8 cellular contexts compared by ENCODE assay signal in genomic region chr5:142995621-142996020, GRCh38.
DNase-seq lines count a peak whose midpoint lies in the region; ATAC-seq, FAIRE-seq and TF ChIP-seq lines count a peak whose summit lies in the region.
"Not testable (repeated sequence)": the region's sequence is repeated elsewhere in the genome, so short reads cannot be mapped to it uniquely, and the experiment has no call there.

No MANE protein-coding gene starts in this region.

- in situ Hi-C loops in K562 (cut with MboI), result loop anchor here (10.0 kb wide), 1 partner anchor 839 kb away; no protein-coding TSS in a partner anchor

- not testable (repeated sequence) for H3K27ac ChIP-seq in CD8-positive, alpha-beta memory T cell (ENCODE audit: low read depth, low read length); K562 (ENCODE audit: extremely low read depth, low read depth, low read length)
- peak overlapping the region; percentile 29 for H3K27ac ChIP-seq in neutrophil

- H3K27me3 Mint-ChIP-seq in CD14-positive monocyte (ENCODE audit: low read depth in 3 of 3); CD8-positive, alpha-beta memory T cell; T-helper 1 cell treated with Interleukin-12 subunit alpha and Interleukin-12 subunit beta and Interleukin-4 antibody, amounts not matched to agents 30 μg/mL and 1 μg/mL, for 36 hours (ENCODE audit: low read depth); activated CD8-positive, alpha-beta T cell treated with anti-CD3 and anti-CD28 coated beads, Interleukin-2, amount 10 ng/mL, durations not matched to agents 7 days and 5 days (ENCODE audit: low read depth); activated naive CD4-positive, alpha-beta T cell treated with anti-CD3 and anti-CD28 coated beads, Interleukin-2, amount 50 U/mL, for 24 hours: not testable (repeated sequence)
- peaks cover 11 to 27% (median 12%) of the 10 kb centered on the region in 3 donors for H3K27me3 Mint-ChIP-seq in immature natural killer cell (ENCODE audit: low read depth in 3 of 3)

- not testable (repeated sequence) for H3K9ac ChIP-seq in K562 (ENCODE audit: insufficient read depth in 1 of 2, low read depth in 2 of 2, low read length in 2 of 2)

- H3K4me3 Mint-ChIP-seq in CD14-positive monocyte; T-helper 1 cell treated with Interleukin-12 subunit alpha and Interleukin-12 subunit beta and Interleukin-4 antibody, amounts not matched to agents 30 μg/mL and 1 μg/mL, for 36 hours; activated CD8-positive, alpha-beta T cell treated with anti-CD3 and anti-CD28 coated beads, Interleukin-2, amount 10 ng/mL, durations not matched to agents 7 days and 5 days; activated naive CD4-positive, alpha-beta T cell treated with anti-CD3 and anti-CD28 coated beads, Interleukin-2, amount 50 U/mL, for 24 hours: not testable (repeated sequence)
- peak overlapping the region in 6 of 7 donors; percentile 20 to 74 (median 50) for H3K4me3 Mint-ChIP-seq in CD8-positive, alpha-beta memory T cell
- H3K4me3 Mint-ChIP-seq in immature natural killer cell, result peak overlapping the region; percentile 72 to 89 (median 79)

- CTCF ChIA-PET in CD8-positive, alpha-beta memory T cell (lab: Charles Lee), result interaction anchor here (1.6 to 1.9 kb wide), 2 partner anchors 14 to 408 kb away, joined by 3 to 5 read pairs; partner anchors contain the start of gene NR3C1
- CTCF ChIA-PET in activated CD8-positive, alpha-beta T cell treated with anti-CD3 and anti-CD28 coated beads, Interleukin-2, amount 10 ng/mL, durations not matched to agents 7 days and 5 days (lab: Charles Lee); K562 (lab: Yijun Ruan, JAX; ENCODE audit: low intra/inter-chr PET ratio): not testable (repeated sequence)

- intact Hi-C loops in CD14-positive monocyte (cut with micrococcal nuclease); K562 (cut with micrococcal nuclease): not testable (repeated sequence)

- peaks cover 39 to 57% of the 10 kb centered on the region in 2 donors for H3K36me3 Mint-ChIP-seq in CD14-positive monocyte
- peaks cover 14 to 31% (median 16%) of the 10 kb centered on the region in 3 donors for H3K36me3 Mint-ChIP-seq in CD8-positive, alpha-beta memory T cell
- H3K36me3 Mint-ChIP-seq in T-helper 1 cell treated with Interleukin-12 subunit alpha and Interleukin-12 subunit beta and Interleukin-4 antibody, amounts not matched to agents 30 μg/mL and 1 μg/mL, for 36 hours (ENCODE audit: low read depth), result peaks cover 36% of the 10 kb centered on the region
- H3K36me3 Mint-ChIP-seq in activated CD8-positive, alpha-beta T cell treated with anti-CD3 and anti-CD28 coated beads, Interleukin-2, amount 10 ng/mL, durations not matched to agents 7 days and 5 days (ENCODE audit: low read depth), result peaks cover 48% of the 10 kb centered on the region
- peaks cover 16% of the 10 kb centered on the region for H3K36me3 Mint-ChIP-seq in activated naive CD4-positive, alpha-beta T cell treated with anti-CD3 and anti-CD28 coated beads, Interleukin-2, amount 50 U/mL, for 24 hours
- peaks cover 0 to 22% (median 16%) of the 10 kb centered on the region in 3 donors for H3K36me3 Mint-ChIP-seq in immature natural killer cell

- POLR2A ChIA-PET in CD8-positive, alpha-beta memory T cell (lab: Charles Lee), result interaction anchor here (1.5 kb wide), 1 partner anchor 20 kb away, joined by 4 read pairs; no protein-coding TSS in a partner anchor
- POLR2A ChIA-PET in activated CD8-positive, alpha-beta T cell treated with anti-CD3 and anti-CD28 coated beads, Interleukin-2, amount 10 ng/mL, durations not matched to agents 7 days and 5 days (lab: Charles Lee); K562 (lab: Yijun Ruan, JAX): not testable (repeated sequence)

- not testable (repeated sequence) for H3K9me3 Mint-ChIP-seq in CD14-positive monocyte; activated CD8-positive, alpha-beta T cell treated with anti-CD3 and anti-CD28 coated beads, Interleukin-2, amount 10 ng/mL, durations not matched to agents 7 days and 5 days (ENCODE audit: insufficient read depth); activated naive CD4-positive, alpha-beta T cell treated with anti-CD3 and anti-CD28 coated beads, Interleukin-2, amount 50 U/mL, for 24 hours; immature natural killer cell
- peaks cover 0 to 14% (median 3%) of the 10 kb centered on the region in 5 donors for H3K9me3 Mint-ChIP-seq in CD8-positive, alpha-beta memory T cell
- H3K9me3 Mint-ChIP-seq in T-helper 1 cell treated with Interleukin-12 subunit alpha and Interleukin-12 subunit beta and Interleukin-4 antibody, amounts not matched to agents 30 μg/mL and 1 μg/mL, for 36 hours, result peaks cover 29% of the 10 kb centered on the region

- not testable (repeated sequence) for H3K4me2 ChIP-seq in K562 (ENCODE audit: insufficient read depth, low read length)

- TF ChIP-seq CTCF in CD14-positive monocyte (IDR thresholded peaks at IDR 0.05); K562 (IDR thresholded peaks at IDR 0.05 in 2 of 3, conservative IDR thresholded peaks at IDR 0.05 in 1 of 3; ENCODE audit: insufficient read depth in 2 of 3, low read depth in 1 of 3, low read length in 3 of 3); neutrophil (IDR thresholded peaks at IDR 0.05): not testable (repeated sequence)

- not testable (repeated sequence) for H3K36me3 ChIP-seq in CD8-positive, alpha-beta memory T cell (ENCODE audit: insufficient read depth, low read length); K562 (ENCODE audit: control insufficient read depth, insufficient read depth, low read length); neutrophil

- ATAC-seq in activated CD8-positive, alpha-beta T cell treated with anti-CD3 and anti-CD28 coated beads, Interleukin-2, amount 10 ng/mL, durations not matched to agents 7 days and 5 days; K562: not testable (repeated sequence)

- H3K4me1 ChIP-seq in CD8-positive, alpha-beta memory T cell (ENCODE audit: insufficient read depth, low read length), result peaks cover 32% of the 10 kb centered on the region
- H3K4me1 ChIP-seq in K562 (replicated peaks in 1 of 2; ENCODE audit: control insufficient read depth in 2 of 2, insufficient read depth in 2 of 2, low read length in 2 of 2), result not testable (repeated sequence)
- H3K4me1 ChIP-seq in neutrophil (ENCODE audit: control insufficient read depth in 1 of 2, insufficient read depth in 1 of 2, low read depth in 1 of 2, low read length in 1 of 2), result peaks cover 16 to 48% of the 10 kb centered on the region in 2 experiments

- H3K27me3 ChIP-seq in CD8-positive, alpha-beta memory T cell (ENCODE audit: insufficient read depth, low read length, poor library complexity, severe bottlenecking); K562 (ENCODE audit: control insufficient read depth in 2 of 2, insufficient read depth in 2 of 2, low read length in 2 of 2); neutrophil: not testable (repeated sequence)

- not testable (repeated sequence) for DNase-seq in CD14-positive monocyte (ENCODE audit: low spot score); CD8-positive, alpha-beta memory T cell; activated CD8-positive, alpha-beta T cell treated with anti-CD3 and anti-CD28 coated beads, Interleukin-2, amount 10 ng/mL, durations not matched to agents 7 days and 5 days; K562 (ENCODE audit: extremely low read depth in 1 of 4, low spot score in 3 of 4); immature natural killer cell

- H3K9me3 ChIP-seq in CD8-positive, alpha-beta memory T cell (ENCODE audit: low read length); K562 (replicated peaks; ENCODE audit: control insufficient read depth, insufficient read depth, low read depth, low read length); neutrophil: not testable (repeated sequence)

- H3K9me1 ChIP-seq in K562 (ENCODE audit: control insufficient read depth, insufficient read depth, low read length), result not testable (repeated sequence)

- not testable (repeated sequence) for H4K20me1 ChIP-seq in K562 (replicated peaks; ENCODE audit: control insufficient read depth, insufficient read depth, low read length)

- H3K27ac Mint-ChIP-seq in CD14-positive monocyte (peak overlapping the region in 4 of 7 donors; percentile 69 to 96 (median 88)), immature natural killer cell (peak overlapping the region; percentile 94 to 100 (median 99))
- H3K27ac Mint-ChIP-seq in CD8-positive, alpha-beta memory T cell, result peak overlapping the region; percentile 44 to 98 (median 96)
- H3K27ac Mint-ChIP-seq in T-helper 1 cell treated with Interleukin-12 subunit alpha and Interleukin-12 subunit beta and Interleukin-4 antibody, amounts not matched to agents 30 μg/mL and 1 μg/mL, for 36 hours, result peak overlapping the region; percentile 78
- peak overlapping the region; percentile 52 for H3K27ac Mint-ChIP-seq in activated CD8-positive, alpha-beta T cell treated with anti-CD3 and anti-CD28 coated beads, Interleukin-2, amount 10 ng/mL, durations not matched to agents 7 days and 5 days
- H3K27ac Mint-ChIP-seq in activated naive CD4-positive, alpha-beta T cell treated with anti-CD3 and anti-CD28 coated beads, Interleukin-2, amount 50 U/mL, for 24 hours, result peak overlapping the region; percentile 62

- H3K4me1 Mint-ChIP-seq in CD14-positive monocyte (peaks cover 54% of the 10 kb centered on the region), immature natural killer cell (peaks cover 87 to 88% of the 10 kb centered on the region in 2 donors)
- peaks cover 74 to 83% (median 83%) of the 10 kb centered on the region in 3 donors for H3K4me1 Mint-ChIP-seq in CD8-positive, alpha-beta memory T cell
- H3K4me1 Mint-ChIP-seq in T-helper 1 cell treated with Interleukin-12 subunit alpha and Interleukin-12 subunit beta and Interleukin-4 antibody, amounts not matched to agents 30 μg/mL and 1 μg/mL, for 36 hours (ENCODE audit: low read depth), result peaks cover 47% of the 10 kb centered on the region
- peaks cover 60% of the 10 kb centered on the region for H3K4me1 Mint-ChIP-seq in activated CD8-positive, alpha-beta T cell treated with anti-CD3 and anti-CD28 coated beads, Interleukin-2, amount 10 ng/mL, durations not matched to agents 7 days and 5 days (ENCODE audit: low read depth)
- peaks cover 34% of the 10 kb centered on the region for H3K4me1 Mint-ChIP-seq in activated naive CD4-positive, alpha-beta T cell treated with anti-CD3 and anti-CD28 coated beads, Interleukin-2, amount 50 U/mL, for 24 hours

- not testable (repeated sequence) for H2AFZ ChIP-seq in K562 (ENCODE audit: low read depth, low read length)

- not testable (repeated sequence) for BruUV-seq in K562 (replicated peaks; lab: Mats Ljungman, UMichigan)

- TF ChIP-seq RAD21 in K562 (CRISPR knock-in tag; conservative IDR thresholded peaks at IDR 0.05 in 1 of 2, IDR thresholded peaks at IDR 0.05 in 1 of 2), result not testable (repeated sequence)

- not testable (repeated sequence) for H3K79me2 ChIP-seq in K562 (ENCODE audit: control insufficient read depth, insufficient read depth, low read length)

- not testable (repeated sequence) for TF ChIP-seq POLR2A in K562 (conservative IDR thresholded peaks at IDR 0.05)

- H3K4me3 ChIP-seq in CD8-positive, alpha-beta memory T cell (ENCODE audit: low read length); K562; neutrophil (ENCODE audit: low read depth in 1 of 2, low read length in 1 of 2): not testable (repeated sequence)

- FAIRE-seq in K562 (lab: Jason Lieb, UNC), result not testable (repeated sequence)

- TF ChIP-seq EP300 in K562 (IDR thresholded peaks at IDR 0.05; ENCODE audit: low read length), result not testable (repeated sequence)
